11 cellular contexts compared by ENCODE assay signal in the genomic region with DNA sequence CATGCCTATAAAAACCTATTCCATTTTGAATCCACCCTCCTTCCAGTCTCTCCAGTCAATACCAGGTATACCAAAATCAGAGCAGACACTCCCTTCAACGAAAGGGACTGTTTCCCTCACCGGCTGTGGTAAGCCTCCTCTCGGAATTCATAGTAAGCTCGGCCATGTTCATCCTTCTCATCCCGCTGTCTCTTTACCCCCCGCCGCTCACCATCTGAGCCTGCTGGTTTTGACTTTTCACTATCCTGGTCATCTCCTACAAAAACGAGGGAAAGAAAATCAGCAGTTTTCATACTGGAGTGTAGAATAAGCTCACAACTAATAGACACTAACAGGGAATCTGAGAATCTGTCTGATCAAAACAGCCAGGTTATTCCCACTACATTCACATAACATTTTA. TPM values are rescaled to one million over a fixed set of nuclear protein-coding genes. Genes with fewer than 3 reads are reported as not detected.
A peak's percentile ranks its signal among the peaks of the same experiment; 100 is the strongest.
DNase-seq lines count a peak whose midpoint lies in the region; ATAC-seq and TF ChIP-seq lines count a peak whose summit lies in the region.
"Had no signal": no experiment of that assay in that cellular context is flagged by ENCODE, and none has a peak within 500 bp of the region (broad histone marks: within the 10 kb centered on the region; RNA-seq: fewer than 3 reads in every experiment).

No MANE protein-coding gene starts in this region.

- peaks cover 49% of the 10 kb centered on the region for H3K36me3 Mint-ChIP-seq in type B pancreatic cell

- no peaks in the 10 kb centered on the region for H3K27me3 ChIP-seq in right cardiac atrium (ENCODE audit: control insufficient read depth, insufficient read depth)
- no peaks in the 10 kb centered on the region for H3K27me3 ChIP-seq in ascending aorta
- no peaks in the 10 kb centered on the region for H3K27me3 ChIP-seq in lower lobe of right lung (ENCODE audit: low read depth)

- H3K36me3 ChIP-seq in ascending aorta (peaks cover 45 to 56% of the 10 kb centered on the region in 2 donors), lower lobe of right lung (peaks cover 52% of the 10 kb centered on the region)

- ATAC-seq in right cardiac atrium (no peak), lower lobe of right lung (no peak), omental fat pad (ENCODE audit: low FRiP score) (no peak), HG02973 (IDR thresholded peaks at IDR 0.05; ENCODE audit: unreplicated experiment) (no peak), HG03521 (IDR thresholded peaks at IDR 0.05; ENCODE audit: unreplicated experiment) (no peak)

- H3K4me3 Mint-ChIP-seq in type B pancreatic cell, result peak overlapping the region; percentile 95

- DNase-seq in right cardiac atrium (no peak), cardiac septum (ENCODE audit: low spot score) (no peak), ascending aorta (ENCODE audit: low spot score in 2 of 2) (no peak), lower lobe of right lung (no peak), type B pancreatic cell (ENCODE audit: extremely low spot score, unreplicated experiment) (no peak), omental fat pad (ENCODE audit: low spot score) (no peak)
- DNase-seq: activated CD4-positive, alpha-beta T cell treated with anti-CD3 and anti-CD28 coated beads for 4 hours; EL; NCI-H1436 had no signal

- no peaks in the 10 kb centered on the region for H3K27me3 Mint-ChIP-seq in type B pancreatic cell

- H3K9me3 ChIP-seq in right cardiac atrium (ENCODE audit: control insufficient read depth, low read length) (no peaks in the 10 kb centered on the region), ascending aorta (no peaks in the 10 kb centered on the region), lower lobe of right lung (no peaks in the 10 kb centered on the region)

- H3K27ac ChIP-seq in right cardiac atrium (ENCODE audit: low read length), result no peak overlapping the region
- no peak overlapping the region for H3K27ac ChIP-seq in ascending aorta
- no peak overlapping the region for H3K27ac ChIP-seq in lower lobe of right lung

- no peaks in the 10 kb centered on the region for H3K9me3 Mint-ChIP-seq in type B pancreatic cell

- TF ChIP-seq CTCF in ascending aorta (IDR thresholded peaks at IDR 0.05) (no peak), lower lobe of right lung (IDR thresholded peaks at IDR 0.05) (no peak), type B pancreatic cell (conservative IDR thresholded peaks at IDR 0.05) (no peak), omental fat pad (IDR thresholded peaks at IDR 0.05) (no peak)

- peak overlapping the region; percentile 93 for H3K27ac Mint-ChIP-seq in type B pancreatic cell

- 34% methylated on average over 8 of the region's 8 CpGs for WGBS in right cardiac atrium

- H3K4me1 ChIP-seq in right cardiac atrium (ENCODE audit: control insufficient read depth, insufficient read depth, low read length), result no peaks in the 10 kb centered on the region
- H3K4me1 ChIP-seq in ascending aorta, result peaks cover 0 to 20% of the 10 kb centered on the region in 2 donors
- peaks cover 30% of the 10 kb centered on the region for H3K4me1 ChIP-seq in lower lobe of right lung

- H3K4me1 Mint-ChIP-seq in type B pancreatic cell (ENCODE audit: unreplicated experiment), result peaks cover 39% of the 10 kb centered on the region

- intact Hi-C loops in right cardiac atrium (cut with DNase I), result no loop called here
- intact Hi-C loops in cardiac septum (cut with DNase I), result no loop called here
- intact Hi-C loops in ascending aorta (cut with DNase I), result no loop called here
- intact Hi-C loops in lower lobe of right lung (cut with DNase I), result no loop called here

- H3K4me3 ChIP-seq in right cardiac atrium (ENCODE audit: low read length) (peak overlapping the region; percentile 12), ascending aorta (peak overlapping the region; percentile 98 to 99), lower lobe of right lung (peak overlapping the region; percentile 96)

RNA-seq across cellular contexts. Expression of a gene that starts 3.1 kb away (rescaled TPM):
- 10 to 100 TPM; 29.3 to 37.2 (median 35.5) TPM for total RNA-seq in right cardiac atrium
- 33.2 TPM for polyA plus RNA-seq in right cardiac atrium
- total RNA-seq in cardiac septum, result 34.8 TPM
- total RNA-seq in ascending aorta, result 14.6 TPM
- 46.1 TPM for total RNA-seq in lower lobe of right lung
- total RNA-seq in type B pancreatic cell (ENCODE audit: low replicate concordance), result 44.8 and 63.7 TPM in 2 replicates
- 10 to 100 TPM; 10.7 to 42.6 (median 25.2) TPM for total RNA-seq in omental fat pad

RNA-seq across cellular contexts. Expression of a gene that starts 4.1 kb away (rescaled TPM):
- total RNA-seq in right cardiac atrium, result 10 to 100 TPM; 11.7 to 17.0 (median 14.6) TPM
- polyA plus RNA-seq in right cardiac atrium, result 18.4 TPM
- 13.6 TPM for total RNA-seq in cardiac septum
- 1.4 TPM for total RNA-seq in ascending aorta
- 24.3 TPM for total RNA-seq in lower lobe of right lung
- total RNA-seq in type B pancreatic cell (ENCODE audit: low replicate concordance), result 34.1 and 39.0 TPM in 2 replicates
- 10 to 100 TPM; 13.8 to 24.4 (median 19.0) TPM for total RNA-seq in omental fat pad

RNA-seq across cellular contexts. Expression of a gene that starts 16.7 kb away (rescaled TPM):
- total RNA-seq in right cardiac atrium (not detected), cardiac septum (0.27 TPM), ascending aorta (not detected), lower lobe of right lung (not detected), type B pancreatic cell (ENCODE audit: low replicate concordance) (0.88 and 4.7 TPM in 2 replicates), omental fat pad (not detected)
- polyA plus RNA-seq in right cardiac atrium, result 0.57 TPM

RNA-seq across cellular contexts. Expression of a gene that starts 16.9 kb away (rescaled TPM):
- total RNA-seq in right cardiac atrium (10 to 100 TPM; 20.0 to 27.6 (median 26.5) TPM), cardiac septum (13.3 TPM), ascending aorta (55.9 TPM), lower lobe of right lung (87.0 TPM), type B pancreatic cell (ENCODE audit: low replicate concordance) (93.5 and 94.6 TPM in 2 replicates), omental fat pad (10 to 100 TPM; 37.1 to 51.2 (median 48.2) TPM)
- polyA plus RNA-seq in right cardiac atrium, result 34.3 TPM

RNA-seq across cellular contexts. Expression of a gene that starts 29.8 kb away (rescaled TPM):
- total RNA-seq in right cardiac atrium, result 10 to 100 TPM in 2 of 4 donors, 1 to 10 TPM in 2; 7.8 to 14.5 (median 9.5) TPM
- 4.0 TPM for polyA plus RNA-seq in right cardiac atrium
- 10.9 TPM for total RNA-seq in cardiac septum
- 2.9 TPM for total RNA-seq in ascending aorta
- total RNA-seq in lower lobe of right lung, result 11.6 TPM
- 6.3 and 10.1 TPM in 2 replicates for total RNA-seq in type B pancreatic cell (ENCODE audit: low replicate concordance)
- 1 to 10 TPM; 5.3 to 7.3 (median 5.8) TPM for total RNA-seq in omental fat pad

Comparison
In these comparisons a context has a peak if more than half of its experiments do, and no peak if none do; other contexts are left out.
1. H3K4me3 ChIP-seq: peak in every context shown above with its lines; median percentile 98 in ascending aorta; 96 in lower lobe of right lung; 12 in right cardiac atrium.